Comparison of ENCODE assay signal across 18 cellular contexts in the genomic region with DNA sequence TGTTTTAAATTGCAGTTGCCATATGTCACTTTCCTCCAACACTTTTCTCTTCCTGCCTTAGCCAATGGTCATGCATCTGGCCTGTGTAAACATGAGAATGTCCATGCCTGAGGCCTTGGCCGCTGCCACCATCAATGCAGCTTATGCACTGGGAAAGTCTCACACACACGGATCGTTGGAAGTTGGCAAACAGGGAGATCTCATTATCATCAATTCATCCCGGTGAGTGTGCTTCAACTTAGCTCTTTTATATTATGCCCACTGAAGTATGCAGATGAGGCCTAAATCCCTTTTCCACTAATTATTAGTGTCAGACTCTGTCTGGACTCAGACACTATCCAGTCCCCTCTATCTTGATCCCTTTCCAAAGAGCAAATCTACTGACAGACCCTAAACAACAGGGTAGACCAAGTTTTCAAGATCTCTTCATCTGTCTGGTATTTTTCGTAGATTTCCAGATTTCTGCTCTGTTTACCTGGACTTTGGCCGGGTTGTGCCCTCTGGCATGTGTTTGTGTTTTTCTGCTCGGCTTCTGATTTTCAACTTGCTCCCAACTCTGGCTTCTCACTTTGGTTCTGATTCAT. TPM values are rescaled to one million over a fixed set of nuclear protein-coding genes. Genes with fewer than 3 reads are reported as not detected.
A peak's percentile ranks its signal among the peaks of the same experiment; 100 is the strongest.
DNase-seq lines count a peak whose midpoint lies in the region; ATAC-seq, FAIRE-seq and TF ChIP-seq lines count a peak whose summit lies in the region.
"Had no signal": no experiment of that assay in that cellular context is flagged by ENCODE, and none has a peak within 500 bp of the region (broad histone marks: within the 10 kb centered on the region; RNA-seq: fewer than 3 reads in every experiment).

No MANE protein-coding gene starts in this region.

- no peaks in the 10 kb centered on the region for H3K79me2 ChIP-seq in HepG2 (ENCODE audit: insufficient read depth, low read length)

- peak overlapping the region; percentile 60 for H3K9ac ChIP-seq in HepG2 (ENCODE audit: insufficient read depth, low read depth, low read length)

- peaks cover 47% of the 10 kb centered on the region for H3K4me1 ChIP-seq in HepG2 (ENCODE audit: insufficient read depth, low read length)
- no peaks in the 10 kb centered on the region for H3K4me1 ChIP-seq in uterus

- DNase-seq in AG04450 (ENCODE audit: low read depth, low spot score) (no peak), EH (ENCODE audit: low read depth) (peak; percentile 8), RPMI7951 (ENCODE audit: low read depth) (peak; percentile 23), HepG2 (ENCODE audit: low spot score) (peak; percentile 87), GM19240 (ENCODE audit: insufficient read length, low spot score) (no peak), OCI-M1 (lab: John Stamatoyannopoulos, UW) (no peak), uterus (no peak)
- DNase-seq: CD8-positive, alpha-beta T cell; GOT3; KG1; MG63; NCI-H2029 treated with DMSO at 0.1 percent for 48 hours; NCI-H510A treated with DMSO at 0.1 percent for 48 hours; PC-9 had no signal

- peak in 1 of 2 experiments; percentile 83; a peak in 2 of 4 replicates for TF ChIP-seq EP300 in HepG2 (IDR thresholded peaks at IDR 0.05; ENCODE audit: low read depth in 2 of 2, low read length in 2 of 2)
- TF ChIP-seq EP300 in HepG2 (CRISPR knock-in tag; IDR thresholded peaks at IDR 0.05; ENCODE audit: borderline replicate concordance), result peak; percentile 8; the same call in 1 of the 2 replicates

- peak; percentile 85 for FAIRE-seq in HepG2 (lab: Jason Lieb, UNC)
- FAIRE-seq: GM12891, GM19239 had no signal

- no peaks in the 10 kb centered on the region for H4K20me1 ChIP-seq in HepG2 (ENCODE audit: insufficient read depth, low read length)

- intact Hi-C loops in HepG2 (cut with micrococcal nuclease; ENCODE audit: unreplicated experiment) (loop anchor here (1.0 kb wide), 1 partner anchor 8 kb away; no protein-coding TSS in a partner anchor), uterus (cut with DNase I; ENCODE audit: low total_unique reads) (no loop called here)

- TF ChIP-seq CTCF in AG04450 (IDR thresholded peaks at IDR 0.05; ENCODE audit: low read depth, low read length) (no peak), HepG2 (CRISPR knock-in tag; IDR thresholded peaks at IDR 0.05) (no peak), uterus (IDR thresholded peaks at IDR 0.05) (no peak)

- H3K27me3 ChIP-seq in AG04450 (ENCODE audit: control insufficient read depth, insufficient read depth, low read length) (peaks cover 5% of the 10 kb centered on the region), HepG2 (ENCODE audit: control insufficient read depth in 1 of 2, insufficient read depth in 2 of 2, low read length in 2 of 2) (no peaks in the 10 kb centered on the region), uterus (no peaks in the 10 kb centered on the region)
- H3K27me3 ChIP-seq: MG63 had no signal

- H3K27ac ChIP-seq in AG04450 (ENCODE audit: low read depth, low read length) (peak overlapping the region; percentile 31), HepG2 (ENCODE audit: extremely low read length, insufficient read depth, low read length) (peak overlapping the region; percentile 85), uterus (no peak overlapping the region)
- H3K27ac ChIP-seq: HL-60, PC-9 had no signal

- H3K36me3 ChIP-seq in HepG2 (replicated peaks in 1 of 2; ENCODE audit: control insufficient read depth in 1 of 2, insufficient read depth in 2 of 2, low read length in 2 of 2) (no peaks in the 10 kb centered on the region), uterus (no peaks in the 10 kb centered on the region)
- H3K36me3 ChIP-seq: MG63 had no signal

- H3K9me3 ChIP-seq in AG04450 (ENCODE audit: control insufficient read depth, insufficient read depth, low read length) (no peaks in the 10 kb centered on the region), HepG2 (ENCODE audit: low read length) (no peaks in the 10 kb centered on the region), uterus (no peaks in the 10 kb centered on the region)
- H3K9me3 ChIP-seq: MG63 had no signal

- H3K4me2 ChIP-seq in HepG2 (ENCODE audit: low read depth, low read length), result peak overlapping the region; percentile 68
- H3K4me2 ChIP-seq: PC-9 had no signal

- CTCF ChIA-PET in AG04450 (lab: Charles Lee) (no interaction called here), HepG2 (lab: Yijun Ruan, JAX; ENCODE audit: low intra/inter-chr PET ratio, low total read pairs) (interaction anchor here (0.7 kb wide), 1 partner anchor 30 kb away, joined by 3 read pairs; a partner anchor contains a TSS)

- POLR2A ChIA-PET in AG04450 (lab: Yijun Ruan, JAX) (no interaction called here), HepG2 (lab: Yijun Ruan, JAX) (interaction anchor here (0.7 to 4.9 kb wide), 8 partner anchors 9 to 32 kb away, joined by 4 to 64 read pairs (median 15); a partner anchor contains a TSS)

- H3K4me3 ChIP-seq in AG04450 (ENCODE audit: low read depth, low read length), result no peak overlapping the region
- H3K4me3 ChIP-seq in HepG2 (replicated peaks in 1 of 3; ENCODE audit: insufficient read depth in 1 of 3, low read depth in 2 of 3, low read length in 3 of 3), result peak overlapping the region in 2 of 3 experiments; percentile 32 to 38; a peak in 3 of 6 replicates
- no peak overlapping the region for H3K4me3 ChIP-seq in uterus
- H3K4me3 ChIP-seq: MG63, PC-9 had no signal

- H2AFZ ChIP-seq in HepG2 (ENCODE audit: low read length), result no peak overlapping the region
- H2AFZ ChIP-seq: PC-9 had no signal

- under 1% methylated on average over 7 of the region's 7 CpGs for WGBS in HepG2 (ENCODE audit: low lambda C conversion rate)

- BruUV-seq in HepG2 (replicated peaks; lab: Mats Ljungman, UMichigan), result TSS peak; percentile 82

- ATAC-seq in HepG2, result peak; percentile 96
- ATAC-seq: CD8-positive, alpha-beta T cell had no signal

- TF ChIP-seq POLR2A in HepG2 (IDR thresholded peaks at IDR 0.05; ENCODE audit: insufficient read depth in 1 of 2, low read depth in 2 of 2, low read length in 2 of 2) (peak; percentile 39 to 41; a peak in 1 of 4 replicates), uterus (IDR thresholded peaks at IDR 0.05) (no peak)

- TF ChIP-seq RAD21 in HepG2 (CRISPR knock-in tag; IDR thresholded peaks at IDR 0.05), result 0 out of 2 replicates have a peak, but pooled peaks have one; percentile 26

- in situ Hi-C loops in HepG2 (cut with HindIII; ENCODE audit: extremely low pct_ligation_motif_present, low pct_unique_long_range_greater_than_20kb), result no loop called here

RNA-seq across cellular contexts. Expression of a gene that starts 23.2 kb away (rescaled TPM):
- polyA plus RNA-seq in AG04450 (2011; rRNA removed), result 0.04 and 0.12 TPM in 2 replicates
- polyA minus RNA-seq in AG04450 (2011; rRNA and poly(A)+ RNA removed), result 0.13 and 0.37 TPM in 2 replicates
- total RNA-seq in RPMI7951 (2014; rRNA removed; shearing (Covaris generic)), result 0.39 and 1.6 TPM in 2 replicates
- total RNA-seq in HepG2 (2016; rRNA removed; fragmentation: Illumina TruSeq; extraction: Trizol), result 6.2 and 6.5 TPM in 2 replicates
- total RNA-seq in HepG2 (2016; cell fraction: cytosol; rRNA removed; fragmentation: Illumina TruSeq; extraction: Trizol; ENCODE audit: low read depth), result 0.91 and 1.2 TPM in 2 replicates
- total RNA-seq in HepG2 (2016; cell fraction: insoluble cytoplasmic fraction; rRNA removed; fragmentation: Illumina TruSeq; extraction: Trizol), result 6.5 and 6.7 TPM in 2 replicates
- total RNA-seq in HepG2 (2016; cell fraction: membrane; rRNA removed; fragmentation: Illumina TruSeq; extraction: Trizol), result 2.3 and 2.7 TPM in 2 replicates
- total RNA-seq in HepG2 (2016; cell fraction: nucleus; rRNA removed; fragmentation: Illumina TruSeq; extraction: Trizol), result 4.1 and 7.2 TPM in 2 replicates
- polyA plus RNA-seq in HepG2 (2011; rRNA removed), result 29.6 and 31.5 TPM in 2 replicates
- polyA plus RNA-seq in HepG2 (2011; cell fraction: cytosol; rRNA removed), result 16.5 and 18.2 TPM in 2 replicates
- polyA plus RNA-seq in HepG2 (2011; cell fraction: nucleus; rRNA removed), result 119 and 127 TPM in 2 replicates
- polyA plus RNA-seq in HepG2 (2012), result 21.2 and 31.4 TPM in 2 replicates
- 0.93 and 1.1 TPM in 2 replicates for polyA plus RNA-seq in HepG2 (2016; cell fraction: cytosol; fragmentation: Illumina TruSeq; extraction: Trizol; ENCODE audit: low read depth)
- 6.7 and 6.9 TPM in 2 replicates for polyA plus RNA-seq in HepG2 (2016; cell fraction: insoluble cytoplasmic fraction; fragmentation: Illumina TruSeq; extraction: Trizol; ENCODE audit: low read depth)
- 1.9 and 2.6 TPM in 2 replicates for polyA plus RNA-seq in HepG2 (2016; cell fraction: membrane; fragmentation: Illumina TruSeq; extraction: Trizol; ENCODE audit: low read depth)
- 16.1 and 17.7 TPM in 2 replicates for polyA plus RNA-seq in HepG2 (2016; cell fraction: nucleus; fragmentation: Illumina TruSeq; extraction: Trizol; ENCODE audit: insufficient read depth, low read depth)
- polyA minus RNA-seq in HepG2 (2011; rRNA and poly(A)+ RNA removed; ENCODE audit: low replicate concordance), result 1.8 and 25.6 TPM in 2 replicates
- 8.2 and 13.4 TPM in 2 replicates for polyA minus RNA-seq in HepG2 (2011; cell fraction: cytosol; rRNA and poly(A)+ RNA removed)
- polyA minus RNA-seq in HepG2 (2011; cell fraction: nucleus; rRNA and poly(A)+ RNA removed), result 15.7 and 18.8 TPM in 2 replicates
- total RNA-seq in uterus, result 1 to 10 TPM in 2 of 4 donors, under 1 TPM in 1, not detected in 1; 0.26 to 1.8 (median 1.1) TPM

RNA-seq across cellular contexts. Expression of a gene that starts 24.0 kb away (rescaled TPM):
- not detected in 2 replicates for polyA plus RNA-seq in AG04450 (2011; rRNA removed)
- not detected in 2 replicates for polyA minus RNA-seq in AG04450 (2011; rRNA and poly(A)+ RNA removed)
- not detected in 2 replicates for total RNA-seq in RPMI7951 (2014; rRNA removed; shearing (Covaris generic))
- 0.18 and 0.24 TPM in 2 replicates for total RNA-seq in HepG2 (2016; rRNA removed; fragmentation: Illumina TruSeq; extraction: Trizol)
- 0.10 and 0.18 TPM in 2 replicates for total RNA-seq in HepG2 (2016; cell fraction: cytosol; rRNA removed; fragmentation: Illumina TruSeq; extraction: Trizol; ENCODE audit: low read depth)
- 0.18 and 0.22 TPM in 2 replicates for total RNA-seq in HepG2 (2016; cell fraction: insoluble cytoplasmic fraction; rRNA removed; fragmentation: Illumina TruSeq; extraction: Trizol)
- total RNA-seq in HepG2 (2016; cell fraction: membrane; rRNA removed; fragmentation: Illumina TruSeq; extraction: Trizol), result 0.24 and 0.53 TPM in 2 replicates
- 0.22 and 0.31 TPM in 2 replicates for total RNA-seq in HepG2 (2016; cell fraction: nucleus; rRNA removed; fragmentation: Illumina TruSeq; extraction: Trizol)
- polyA plus RNA-seq in HepG2 (2011; rRNA removed), result 0.30 and 0.32 TPM in 2 replicates
- polyA plus RNA-seq in HepG2 (2011; cell fraction: cytosol; rRNA removed), result 0.13 and 0.35 TPM in 2 replicates
- polyA plus RNA-seq in HepG2 (2011; cell fraction: nucleus; rRNA removed), result 0.13 and 0.17 TPM in 2 replicates
- polyA plus RNA-seq in HepG2 (2012), result 0.36 and 0.39 TPM in 2 replicates
- polyA plus RNA-seq in HepG2 (2016; cell fraction: cytosol; fragmentation: Illumina TruSeq; extraction: Trizol; ENCODE audit: low read depth), result 0.05 and 0.08 TPM in 2 replicates
- polyA plus RNA-seq in HepG2 (2016; cell fraction: insoluble cytoplasmic fraction; fragmentation: Illumina TruSeq; extraction: Trizol; ENCODE audit: low read depth), result 0.29 and 0.36 TPM in 2 replicates
- 0.17 and 0.19 TPM in 2 replicates for polyA plus RNA-seq in HepG2 (2016; cell fraction: membrane; fragmentation: Illumina TruSeq; extraction: Trizol; ENCODE audit: low read depth)
- polyA plus RNA-seq in HepG2 (2016; cell fraction: nucleus; fragmentation: Illumina TruSeq; extraction: Trizol; ENCODE audit: insufficient read depth, low read depth), result 0.35 and 0.41 TPM in 2 replicates
- 0.16 TPM in 1 of 2 replicates, not detected in the other for polyA minus RNA-seq in HepG2 (2011; rRNA and poly(A)+ RNA removed; ENCODE audit: low replicate concordance)
- polyA minus RNA-seq in HepG2 (2011; cell fraction: cytosol; rRNA and poly(A)+ RNA removed), result 0.35 TPM in 1 of 2 replicates, not detected in the other
- 0.26 and 1.1 TPM in 2 replicates for polyA minus RNA-seq in HepG2 (2011; cell fraction: nucleus; rRNA and poly(A)+ RNA removed)
- total RNA-seq in uterus, result under 1 TPM in 1 of 4 donors, not detected in 3; 0.49 TPM
- total RNA-seq: CD8-positive, alpha-beta T cell had no signal
- polyA plus RNA-seq: BJ had no signal

RNA-seq across cellular contexts. Expression of a gene that starts 29.8 kb away (rescaled TPM):
- 0.02 and 0.06 TPM in 2 replicates for polyA plus RNA-seq in AG04450 (2011; rRNA removed)
- polyA minus RNA-seq in AG04450 (2011; rRNA and poly(A)+ RNA removed), result 0.17 TPM in 1 of 2 replicates, not detected in the other
- not detected in 2 replicates for total RNA-seq in RPMI7951 (2014; rRNA removed; shearing (Covaris generic))
- 0.56 and 0.89 TPM in 2 replicates for total RNA-seq in HepG2 (2016; rRNA removed; fragmentation: Illumina TruSeq; extraction: Trizol)
- total RNA-seq in HepG2 (2016; cell fraction: cytosol; rRNA removed; fragmentation: Illumina TruSeq; extraction: Trizol; ENCODE audit: low read depth), result 0.10 and 0.26 TPM in 2 replicates
- total RNA-seq in HepG2 (2016; cell fraction: insoluble cytoplasmic fraction; rRNA removed; fragmentation: Illumina TruSeq; extraction: Trizol), result 0.58 and 1.1 TPM in 2 replicates
- total RNA-seq in HepG2 (2016; cell fraction: membrane; rRNA removed; fragmentation: Illumina TruSeq; extraction: Trizol), result 0.22 and 0.59 TPM in 2 replicates
- total RNA-seq in HepG2 (2016; cell fraction: nucleus; rRNA removed; fragmentation: Illumina TruSeq; extraction: Trizol), result 1.8 and 2.1 TPM in 2 replicates
- polyA plus RNA-seq in HepG2 (2011; rRNA removed), result 37.8 and 63.7 TPM in 2 replicates
- polyA plus RNA-seq in HepG2 (2011; cell fraction: cytosol; rRNA removed), result 17.0 and 30.5 TPM in 2 replicates
- 159 and 187 TPM in 2 replicates for polyA plus RNA-seq in HepG2 (2011; cell fraction: nucleus; rRNA removed)
- polyA plus RNA-seq in HepG2 (2012), result 38.1 and 88.4 TPM in 2 replicates
- 0.11 TPM in 2 replicates for polyA plus RNA-seq in HepG2 (2016; cell fraction: cytosol; fragmentation: Illumina TruSeq; extraction: Trizol; ENCODE audit: low read depth)
- polyA plus RNA-seq in HepG2 (2016; cell fraction: insoluble cytoplasmic fraction; fragmentation: Illumina TruSeq; extraction: Trizol; ENCODE audit: low read depth), result 0.50 and 0.67 TPM in 2 replicates
- 0.20 and 0.25 TPM in 2 replicates for polyA plus RNA-seq in HepG2 (2016; cell fraction: membrane; fragmentation: Illumina TruSeq; extraction: Trizol; ENCODE audit: low read depth)
- 1.8 and 2.3 TPM in 2 replicates for polyA plus RNA-seq in HepG2 (2016; cell fraction: nucleus; fragmentation: Illumina TruSeq; extraction: Trizol; ENCODE audit: insufficient read depth, low read depth)
- 3.5 and 84.7 TPM in 2 replicates for polyA minus RNA-seq in HepG2 (2011; rRNA and poly(A)+ RNA removed; ENCODE audit: low replicate concordance)
- polyA minus RNA-seq in HepG2 (2011; cell fraction: cytosol; rRNA and poly(A)+ RNA removed), result 24.7 and 49.8 TPM in 2 replicates
- polyA minus RNA-seq in HepG2 (2011; cell fraction: nucleus; rRNA and poly(A)+ RNA removed), result 65.0 and 124 TPM in 2 replicates
- 1 to 10 TPM in 1 of 4 donors, under 1 TPM in 1, not detected in 2; 0.29 to 1.1 TPM for total RNA-seq in uterus

Comparison
In these comparisons a context has a peak if more than half of its experiments do, and no peak if none do; other contexts are left out.
1. DNase-seq: peak in EH (single experiment), RPMI7951 (single experiment) and HepG2 (single experiment); none in AG04450 (single experiment), GM19240 (single experiment), OCI-M1 (single experiment) and uterus (0 of 2).
2. H3K27ac ChIP-seq: peak in AG04450 (single experiment) and HepG2 (single experiment); none in uterus (0 of 2).
3. H3K4me3 ChIP-seq: peak in HepG2 (2 of 3); none in AG04450 (single experiment) and uterus (0 of 2).
4. POLR2A ChIP-seq: peak in HepG2 (2 of 2); none in uterus (0 of 2).